In the genomic region with DNA sequence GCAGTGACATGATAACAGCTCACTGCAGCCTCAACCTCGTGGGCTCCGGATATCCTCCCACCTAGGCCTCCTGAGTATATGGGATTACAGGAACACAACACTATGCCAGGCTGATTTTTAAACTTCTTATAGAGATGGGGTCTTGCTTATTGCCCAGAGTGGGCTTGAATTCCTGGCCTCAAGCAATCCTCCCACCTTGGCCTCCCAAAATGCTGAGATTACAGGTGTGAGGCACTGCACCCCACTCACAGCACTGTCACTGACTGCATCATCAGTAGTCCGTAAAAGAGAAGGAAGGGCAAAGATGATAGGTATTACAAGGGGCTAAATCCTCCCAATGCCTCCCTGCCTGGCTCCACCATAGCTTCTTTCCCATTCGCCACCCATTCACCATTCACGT, we compare ENCODE assay signal across 21 cellular contexts. TPM values are rescaled to one million over a fixed set of nuclear protein-coding genes. Genes with fewer than 3 reads are reported as not detected.
DNase-seq lines count a peak whose midpoint lies in the region; ATAC-seq and TF ChIP-seq lines count a peak whose summit lies in the region.
"Had no signal": no experiment of that assay in that cellular context is flagged by ENCODE, and none has a peak within 500 bp of the region (broad histone marks: within the 10 kb centered on the region; RNA-seq: fewer than 3 reads in every experiment).

No MANE protein-coding gene starts in this region.

- intact Hi-C loops in Panc1 (cut with micrococcal nuclease; ENCODE audit: unreplicated experiment), result no loop called here

- H3K27me3 Mint-ChIP-seq in H9 (ENCODE audit: low read depth), result peaks cover 3% of the 10 kb centered on the region
- H3K27me3 Mint-ChIP-seq in nephron (ENCODE audit: low read depth), result peaks cover 31% of the 10 kb centered on the region
- H3K27me3 Mint-ChIP-seq in type B pancreatic cell, result peaks cover 23% of the 10 kb centered on the region
- peaks cover 31% of the 10 kb centered on the region for H3K27me3 Mint-ChIP-seq in T-helper 17 cell
- H3K27me3 Mint-ChIP-seq: IgD-negative memory B cell had no signal

- H3K18ac ChIP-seq in H9 (ENCODE audit: insufficient read length, low read depth, low read length), result no peak overlapping the region

- no peak overlapping the region for H2BK5ac ChIP-seq in H9 (ENCODE audit: insufficient read length, low read length)

- no peak overlapping the region for H3K23ac ChIP-seq in H9 (ENCODE audit: insufficient read length, low read depth, low read length)

- no peak overlapping the region for H2AK5ac ChIP-seq in H9 (ENCODE audit: insufficient read length, low read length)

- peak overlapping the region in 2 of 3 experiments; percentile 9 to 57; a peak in 3 of 7 replicates for H3K27ac Mint-ChIP-seq in H9
- H3K27ac Mint-ChIP-seq in nephron, result peak overlapping the region in 2 of 3 experiments; percentile 36 to 64
- peak overlapping the region; percentile 41 for H3K27ac Mint-ChIP-seq in type B pancreatic cell
- H3K27ac Mint-ChIP-seq in T-helper 17 cell, result no peak overlapping the region
- H3K27ac Mint-ChIP-seq: CD4-positive, alpha-beta memory T cell; IgD-negative memory B cell had no signal

- no peak overlapping the region for H2AFZ ChIP-seq in H9 (ENCODE audit: low read length)

- ATAC-seq in Panc1 (no peak), T-helper 17 cell (no peak), GM21423 (IDR thresholded peaks at IDR 0.05; ENCODE audit: unreplicated experiment) (no peak), GM18498 (IDR thresholded peaks at IDR 0.05; ENCODE audit: unreplicated experiment) (no peak)

- no peak overlapping the region for H3K14ac ChIP-seq in H9 (ENCODE audit: insufficient read depth, low read length)

- H3K23me2 ChIP-seq in H9 (ENCODE audit: insufficient read length, low read depth, low read length, poor library complexity, severe bottlenecking), result peaks cover 17% of the 10 kb centered on the region

- CTCF ChIA-PET in Panc1 (lab: Charles Lee), result no interaction called here

- no peak overlapping the region for H3K4me3 Mint-ChIP-seq in H9
- no peak overlapping the region for H3K4me3 Mint-ChIP-seq in nephron
- peak overlapping the region; percentile 39 for H3K4me3 Mint-ChIP-seq in type B pancreatic cell
- H3K4me3 Mint-ChIP-seq in T-helper 17 cell, result no peak overlapping the region
- H3K4me3 Mint-ChIP-seq: CD4-positive, alpha-beta memory T cell had no signal

- H3K4me1 Mint-ChIP-seq in H9, result peaks cover 27 to 30% of the 10 kb centered on the region in 2 experiments
- H3K4me1 Mint-ChIP-seq in nephron, result peaks cover 4% of the 10 kb centered on the region
- H3K4me1 Mint-ChIP-seq in type B pancreatic cell (ENCODE audit: unreplicated experiment), result peaks cover 16% of the 10 kb centered on the region
- peaks cover 8% of the 10 kb centered on the region for H3K4me1 Mint-ChIP-seq in T-helper 17 cell

- H3T11ph ChIP-seq in H9 (ENCODE audit: low read length), result no peak overlapping the region

- no peak for DNase-seq in H9
- no peak for DNase-seq in Panc1 (ENCODE audit: low read depth, low spot score)
- no peak for DNase-seq in type B pancreatic cell (ENCODE audit: extremely low spot score, unreplicated experiment)
- no peak for DNase-seq in T-helper 17 cell
- DNase-seq: ACHN; CD4-positive, alpha-beta memory T cell; GDM1; H7; Karpas-422; NCI-H1694; NCI-H2081; NCI-H2171; NCI-H345; NCI-H524 treated with DMSO at 0.1 percent for 48 hours; OCI-M1; SHP77 had no signal

- H3K79me2 ChIP-seq in H9 (ENCODE audit: insufficient read depth, low read length), result peaks cover 13% of the 10 kb centered on the region

- BruUV-seq in Panc1 (replicated peaks; lab: Mats Ljungman, UMichigan), result no TSS peak

- H4K5ac ChIP-seq in H9 (ENCODE audit: insufficient read length, low read depth, low read length), result no peak overlapping the region

- H2BK120ac ChIP-seq in H9 (ENCODE audit: low read depth, low read length, poor library complexity, severe bottlenecking), result no peak overlapping the region

- POLR2A ChIA-PET in Panc1 (lab: Charles Lee), result interaction anchor here (0.6 to 1.3 kb wide), 3 partner anchors 19 to 1383 kb away, joined by 5 to 10 read pairs (median 5); a partner anchor contains a TSS

- no peaks in the 10 kb centered on the region for H3K27me3 ChIP-seq in H9 (ENCODE audit: insufficient read depth, low read length)
- H3K27me3 ChIP-seq in Panc1 (ENCODE audit: control insufficient read depth, insufficient read depth, low read length), result no peaks in the 10 kb centered on the region

- no peak overlapping the region for H4K8ac ChIP-seq in H9 (replicated peaks; ENCODE audit: insufficient read length, low read depth, low read length)

- no peak overlapping the region for H3K4me2 ChIP-seq in H9 (ENCODE audit: insufficient read depth, insufficient read length, low read length)
- H3K4me2 ChIP-seq: BLaER1 treated with 17β-estradiol and CSF1 and Interleukin-3, amounts not matched to agents 10 nM and 100 nM had no signal

- H4K20me1 ChIP-seq in H9 (ENCODE audit: control insufficient read depth, insufficient read depth, insufficient read length), result no peaks in the 10 kb centered on the region

- H3K4me3 ChIP-seq in Panc1 (ENCODE audit: low read depth in 2 of 2, low read length in 2 of 2), result peak overlapping the region; percentile 5 to 31; a peak in 3 of 4 replicates
- H3K4me3 ChIP-seq: BLaER1 treated with 17β-estradiol and CSF1 and Interleukin-3, amounts not matched to agents 10 nM and 100 nM had no signal

- H3K9me3 Mint-ChIP-seq in H9 (no peaks in the 10 kb centered on the region), nephron (no peaks in the 10 kb centered on the region), type B pancreatic cell (no peaks in the 10 kb centered on the region)
- H3K9me3 Mint-ChIP-seq: IgD-negative memory B cell had no signal

- H2BK20ac ChIP-seq in H9 (ENCODE audit: low read depth, low read length, poor library complexity, severe bottlenecking), result no peak overlapping the region

- H3K9ac ChIP-seq in H9 (ENCODE audit: extremely low read depth, insufficient read length, low read length), result no peak overlapping the region
- H3K9ac ChIP-seq: BLaER1 treated with 17β-estradiol and CSF1 and Interleukin-3, amounts not matched to agents 10 nM and 100 nM had no signal

- H3K79me1 ChIP-seq in H9 (ENCODE audit: insufficient read depth, low read depth, low read length, poor library complexity, severe bottlenecking), result peaks cover 6% of the 10 kb centered on the region

- no peak for TF ChIP-seq CTCF in H9 (conservative IDR thresholded peaks at IDR 0.05)
- TF ChIP-seq CTCF in Panc1 (IDR thresholded peaks at IDR 0.05), result no peak
- TF ChIP-seq CTCF in nephron (IDR thresholded peaks at IDR 0.05; ENCODE audit: unreplicated experiment in 3 of 3), result no peak
- TF ChIP-seq CTCF in type B pancreatic cell (conservative IDR thresholded peaks at IDR 0.05), result no peak

- no peaks in the 10 kb centered on the region; the same call in 1 of the 2 replicates for H3K36me3 ChIP-seq in Panc1 (ENCODE audit: control insufficient read depth, insufficient read depth, low read length)
- H3K36me3 ChIP-seq: BLaER1 treated with 17β-estradiol and CSF1 and Interleukin-3, amounts not matched to agents 10 nM and 100 nM had no signal

- no peaks in the 10 kb centered on the region; the same call in 1 of the 2 replicates for H3K4me1 ChIP-seq in H9 (ENCODE audit: insufficient read depth, low read length)
- peaks cover 54% of the 10 kb centered on the region for H3K4me1 ChIP-seq in Panc1 (ENCODE audit: control insufficient read depth, insufficient read depth, low read length)

- no peak overlapping the region for H2BK12ac ChIP-seq in H9 (ENCODE audit: insufficient read length, low read depth, low read length)

- peaks cover 0 to 6% (median 0%) of the 10 kb centered on the region in 3 experiments; a peak in 2 of 7 replicates for H3K36me3 Mint-ChIP-seq in H9 (ENCODE audit: insufficient read depth in 1 of 3, low read depth in 3 of 3)
- H3K36me3 Mint-ChIP-seq in nephron (ENCODE audit: low read depth), result no peaks in the 10 kb centered on the region
- peaks cover 8% of the 10 kb centered on the region for H3K36me3 Mint-ChIP-seq in type B pancreatic cell
- H3K36me3 Mint-ChIP-seq in T-helper 17 cell (ENCODE audit: low read depth), result peaks cover 5% of the 10 kb centered on the region
- H3K36me3 Mint-ChIP-seq: CD4-positive, alpha-beta memory T cell had no signal

- H3K9me3 ChIP-seq in H9 (ENCODE audit: control insufficient read depth, low read depth, low read length) (no peaks in the 10 kb centered on the region), Panc1 (ENCODE audit: control insufficient read depth, insufficient read depth, low read depth, low read length) (no peaks in the 10 kb centered on the region), T-helper 17 cell (ENCODE audit: control insufficient read depth, low read length, poor library complexity, severe bottlenecking) (no peaks in the 10 kb centered on the region)
- H3K9me3 ChIP-seq: BLaER1 treated with 17β-estradiol and CSF1 and Interleukin-3, amounts not matched to agents 10 nM and 100 nM had no signal

- H3K56ac ChIP-seq in H9 (ENCODE audit: insufficient read length, low read depth, low read length), result no peak overlapping the region

- in situ Hi-C loops in Panc1 (cut with HindIII; ENCODE audit: low pct_unique_long_range_greater_than_20kb, low sequenced_read_pairs), result no loop called here

- H2BK15ac ChIP-seq in H9 (ENCODE audit: low read depth, low read length), result no peak overlapping the region

- H3K4ac ChIP-seq in H9 (ENCODE audit: low read depth, low read length), result no peak overlapping the region

- no peak overlapping the region for H4K91ac ChIP-seq in H9 (ENCODE audit: insufficient read length, low read depth, low read length)

- no CpG with 5 or more reads among the region's 5 CpGs for WGBS in H9 (ENCODE audit: extremely low coverage, insufficient read length, low lambda C conversion rate)

- H3K27ac ChIP-seq in H9 (ENCODE audit: insufficient read length, low read depth, low read length) (no peak overlapping the region), Panc1 (ENCODE audit: low read length) (peak overlapping the region; percentile 67)
- H3K27ac ChIP-seq: BLaER1 treated with 17β-estradiol and CSF1 and Interleukin-3, amounts not matched to agents 10 nM and 100 nM had no signal

RNA-seq across cellular contexts. Expression of a gene that starts 4.1 kb away (rescaled TPM):
- total RNA-seq in H9 (2021) (29.1 and 29.2 TPM in 2 replicates), Panc1 (2021; ENCODE audit: unreplicated experiment) (227 TPM), type B pancreatic cell (ENCODE audit: low replicate concordance) (31.6 and 81.6 TPM in 2 replicates), T-helper 17 cell (not detected)
- polyA plus RNA-seq in Panc1 (2012; ENCODE audit: insufficient read length), result 173 TPM

RNA-seq across cellular contexts. Expression of a gene that starts 20.4 kb away (rescaled TPM):
- total RNA-seq in H9 (2021) (11.7 and 12.2 TPM in 2 replicates), Panc1 (2021; ENCODE audit: unreplicated experiment) (34.7 TPM), type B pancreatic cell (ENCODE audit: low replicate concordance) (12.2 and 12.6 TPM in 2 replicates), T-helper 17 cell (1 to 10 TPM; 8.8 to 9.0 TPM)
- polyA plus RNA-seq in Panc1 (2012; ENCODE audit: insufficient read length), result 30.0 TPM

Comparison
In these comparisons a context has a peak if more than half of its experiments do, and no peak if none do; other contexts are left out.
1. RNA of a gene that starts 4.1 kb away (total RNA-seq): 227 TPM in Panc1 (single experiment), 31.6 to 81.6 TPM in type B pancreatic cell and 29.1 to 29.2 TPM in H9; not detected in T-helper 17 cell; every median in the first group is over 10 times any median in the second.